In genomic region chr16:67093098-67093732, GRCh38 we compare ENCODE assay signal across 23 cellular contexts. TPM values are rescaled to one million over a fixed set of nuclear protein-coding genes. Genes with fewer than 3 reads are reported as not detected.
A peak's percentile ranks its signal among the peaks of the same experiment; 100 is the strongest.
DNase-seq lines count a peak whose midpoint lies in the region; TF ChIP-seq lines count a peak whose summit lies in the region.
"Had no signal": no experiment of that assay in that cellular context is flagged by ENCODE, and none has a peak within 500 bp of the region (broad histone marks: within the 10 kb centered on the region; RNA-seq: fewer than 3 reads in every experiment).

No MANE protein-coding gene starts in this region.

- no peak overlapping the region for H3K4me3 Mint-ChIP-seq in activated CD4-positive, alpha-beta T cell treated with anti-CD3 and anti-CD28 coated beads, Interleukin-2, amount 10 ng/mL, durations not matched to agents 24 days and 14 days
- no peak overlapping the region for H3K4me3 Mint-ChIP-seq in HFFc6
- no peak overlapping the region for H3K4me3 Mint-ChIP-seq in progenitor cell of endocrine pancreas (ENCODE audit: low read depth)
- no peak overlapping the region for H3K4me3 Mint-ChIP-seq in endothelial cell (ENCODE audit: unreplicated experiment)
- H3K4me3 Mint-ChIP-seq: CD4-positive, alpha-beta memory T cell had no signal

- H3K9me3 ChIP-seq in endocrine pancreas (ENCODE audit: control insufficient read depth, low read length): no peaks in the 10 kb centered on the region
- H3K9me3 ChIP-seq: BLaER1 treated with 17β-estradiol and CSF1 and Interleukin-3, amounts not matched to agents 10 nM and 100 nM; Caco-2; HAP-1 had no signal

- TF ChIP-seq CTCF in HFFc6 (IDR thresholded peaks at IDR 0.05) (no peak), progenitor cell of endocrine pancreas (IDR thresholded peaks at IDR 0.05; ENCODE audit: unreplicated experiment) (no peak), endothelial cell (IDR thresholded peaks at IDR 0.05; ENCODE audit: unreplicated experiment) (no peak)

- intact Hi-C loops in activated CD4-positive, alpha-beta T cell treated with anti-CD3 and anti-CD28 coated beads, Interleukin-2, amount 10 ng/mL, durations not matched to agents 24 days and 14 days (cut with micrococcal nuclease): loop anchor here (2.0 kb wide), 1 partner anchor 38 kb away; no protein-coding TSS in a partner anchor

- H3K27ac Mint-ChIP-seq in activated CD4-positive, alpha-beta T cell treated with anti-CD3 and anti-CD28 coated beads, Interleukin-2, amount 10 ng/mL, durations not matched to agents 24 days and 14 days: peak overlapping the region; percentile 56
- H3K27ac Mint-ChIP-seq in HFFc6: peak overlapping the region; percentile 92
- peak overlapping the region; percentile 68 for H3K27ac Mint-ChIP-seq in progenitor cell of endocrine pancreas
- H3K27ac Mint-ChIP-seq in endothelial cell (ENCODE audit: unreplicated experiment): no peak overlapping the region

- H3K9ac ChIP-seq in endocrine pancreas (ENCODE audit: control insufficient read depth, insufficient read depth, low read length): no peak overlapping the region
- H3K9ac ChIP-seq: BLaER1 treated with 17β-estradiol and CSF1 and Interleukin-3, amounts not matched to agents 10 nM and 100 nM; KMS-11 had no signal

- H3K27me3 Mint-ChIP-seq in activated CD4-positive, alpha-beta T cell treated with anti-CD3 and anti-CD28 coated beads, Interleukin-2, amount 10 ng/mL, durations not matched to agents 24 days and 14 days: no peaks in the 10 kb centered on the region
- H3K27me3 Mint-ChIP-seq in HFFc6 (ENCODE audit: insufficient read depth) (peaks cover 2% of the 10 kb centered on the region; the same call in 1 of the 2 replicates), progenitor cell of endocrine pancreas (no peaks in the 10 kb centered on the region), endothelial cell (ENCODE audit: unreplicated experiment) (peaks cover 1% of the 10 kb centered on the region)
- H3K27me3 Mint-ChIP-seq: CD4-positive, alpha-beta memory T cell had no signal

- H3K36me3 ChIP-seq in endocrine pancreas (ENCODE audit: control insufficient read depth, insufficient read depth, low read length): no peaks in the 10 kb centered on the region

- H3K36me3 Mint-ChIP-seq in activated CD4-positive, alpha-beta T cell treated with anti-CD3 and anti-CD28 coated beads, Interleukin-2, amount 10 ng/mL, durations not matched to agents 24 days and 14 days (ENCODE audit: low read depth): peaks cover 29% of the 10 kb centered on the region
- H3K36me3 Mint-ChIP-seq in HFFc6 (ENCODE audit: low read depth) (0 out of 2 replicates have a peak, but pooled peaks cover 6% of the 10 kb centered on the region), progenitor cell of endocrine pancreas (ENCODE audit: insufficient read depth) (peaks cover 2% of the 10 kb centered on the region), endothelial cell (ENCODE audit: low read depth, unreplicated experiment) (peaks cover 4% of the 10 kb centered on the region)

- H3K27me3 ChIP-seq in endocrine pancreas (ENCODE audit: control insufficient read depth, insufficient read depth, low read length): no peaks in the 10 kb centered on the region
- H3K27me3 ChIP-seq: BLaER1 treated with 17β-estradiol and CSF1 and Interleukin-3, amounts not matched to agents 10 nM and 100 nM had no signal

- H3K4me3 ChIP-seq in endocrine pancreas (ENCODE audit: control insufficient read depth, insufficient read depth, low read length): peak overlapping the region; percentile 40
- H3K4me3 ChIP-seq: BLaER1 treated with 17β-estradiol and CSF1 and Interleukin-3, amounts not matched to agents 10 nM and 100 nM; GM12878; HAP-1 had no signal

- H3K9me3 Mint-ChIP-seq in activated CD4-positive, alpha-beta T cell treated with anti-CD3 and anti-CD28 coated beads, Interleukin-2, amount 10 ng/mL, durations not matched to agents 24 days and 14 days: no peaks in the 10 kb centered on the region
- H3K9me3 Mint-ChIP-seq in HFFc6 (no peaks in the 10 kb centered on the region), progenitor cell of endocrine pancreas (ENCODE audit: low read depth) (no peaks in the 10 kb centered on the region), endothelial cell (ENCODE audit: unreplicated experiment) (no peaks in the 10 kb centered on the region)
- H3K9me3 Mint-ChIP-seq: CD4-positive, alpha-beta memory T cell had no signal

- no peak for DNase-seq in activated CD4-positive, alpha-beta T cell treated with anti-CD3 and anti-CD28 coated beads, Interleukin-2, amount 10 ng/mL, durations not matched to agents 24 days and 14 days
- DNase-seq in activated CD4-positive, alpha-beta T cell treated with anti-CD3 and anti-CD28 coated beads for 48 hours: no peak
- DNase-seq in HFFc6 (no peak), progenitor cell of endocrine pancreas (ENCODE audit: low spot score, unreplicated experiment) (no peak), hepatic stellate cell (ENCODE audit: low spot score) (no peak), endothelial cell (ENCODE audit: low spot score) (no peak), NCI-H774 (lab: John Stamatoyannopoulos, UW) (no peak)
- DNase-seq: 8988T; Caco-2; CD4-positive, alpha-beta memory T cell; DND-41; IMR-90; NCI-H1105; NCI-H146; NCI-H2029; NCI-H226; NCI-H524; NCI-H82 had no signal

- H3K4me1 ChIP-seq in endocrine pancreas (ENCODE audit: control insufficient read depth, insufficient read depth, low read length): peaks cover 35% of the 10 kb centered on the region
- H3K4me1 ChIP-seq: BLaER1 treated with 17β-estradiol and CSF1 and Interleukin-3, amounts not matched to agents 10 nM and 100 nM had no signal

- H3K4me1 Mint-ChIP-seq in activated CD4-positive, alpha-beta T cell treated with anti-CD3 and anti-CD28 coated beads, Interleukin-2, amount 10 ng/mL, durations not matched to agents 24 days and 14 days: peaks cover 10% of the 10 kb centered on the region
- H3K4me1 Mint-ChIP-seq in HFFc6 (ENCODE audit: low read depth) (peaks cover 50% of the 10 kb centered on the region), progenitor cell of endocrine pancreas (ENCODE audit: low read depth) (peaks cover 3% of the 10 kb centered on the region), endothelial cell (ENCODE audit: unreplicated experiment) (no peaks in the 10 kb centered on the region)

RNA-seq across cellular contexts. Expression of gene PHAF1, which starts 16.5 kb away (rescaled TPM):
- total RNA-seq in activated CD4-positive, alpha-beta T cell treated with anti-CD3 and anti-CD28 coated beads, Interleukin-2, amount 10 ng/mL, durations not matched to agents 24 days and 14 days: 19.4 and 19.8 TPM in 2 replicates
- 10 to 100 TPM in 5 of 6 experiments, 1 to 10 TPM in 1; 10.0 to 13.8 (median 11.8) TPM for total RNA-seq in HFFc6 (2021; fragmentation: NEBNext Ultra II Directional; extraction: Animal tissue kit (Norgen Biotek cat#: 25700))
- total RNA-seq in progenitor cell of endocrine pancreas (20.4 and 21.0 TPM in 2 replicates), endothelial cell (ENCODE audit: unreplicated experiment) (17.7 TPM)

RNA-seq across cellular contexts. Expression of gene B3GNT9, which starts 57.6 kb away (rescaled TPM):
- total RNA-seq in activated CD4-positive, alpha-beta T cell treated with anti-CD3 and anti-CD28 coated beads, Interleukin-2, amount 10 ng/mL, durations not matched to agents 24 days and 14 days: 5.5 and 5.6 TPM in 2 replicates
- total RNA-seq in HFFc6 (2021; fragmentation: NEBNext Ultra II Directional; extraction: Animal tissue kit (Norgen Biotek cat#: 25700)): 10 to 100 TPM; 45.7 to 55.1 (median 50.1) TPM
- total RNA-seq in progenitor cell of endocrine pancreas (5.1 TPM in 2 replicates), endothelial cell (ENCODE audit: unreplicated experiment) (1.5 TPM)
